Comparison of ENCODE assay signal across 28 cellular contexts in the genomic region with DNA sequence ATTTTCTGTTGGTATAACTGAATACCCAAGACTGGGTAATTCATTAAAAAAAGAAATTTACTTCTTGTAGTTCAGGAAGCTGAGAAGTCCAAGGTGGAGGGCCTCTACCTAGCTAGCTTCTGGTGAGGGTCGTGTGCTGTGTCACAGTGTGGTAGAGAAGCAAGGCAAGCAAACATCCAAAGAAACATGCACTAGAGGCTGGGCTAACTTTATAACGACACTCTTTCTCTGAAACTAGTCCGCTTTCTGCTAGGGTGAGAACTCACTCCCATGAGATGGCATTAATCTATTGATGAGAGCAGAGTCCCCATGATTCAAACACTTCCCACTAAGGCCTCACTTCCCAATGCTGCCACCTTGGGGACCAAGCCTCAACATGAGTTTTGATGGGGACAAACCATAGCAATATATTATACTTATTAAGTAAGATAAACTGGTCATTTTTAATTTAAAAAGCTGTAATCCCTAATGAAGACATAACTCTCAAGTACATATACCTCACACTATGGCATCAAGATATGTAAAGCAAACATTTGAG. TPM values are rescaled to one million over a fixed set of nuclear protein-coding genes. Genes with fewer than 3 reads are reported as not detected.
DNase-seq lines count a peak whose midpoint lies in the region; ATAC-seq, FAIRE-seq and TF ChIP-seq lines count a peak whose summit lies in the region.
"Had no signal": no experiment of that assay in that cellular context is flagged by ENCODE, and none has a peak within 500 bp of the region (broad histone marks: within the 10 kb centered on the region; RNA-seq: fewer than 3 reads in every experiment).

No MANE protein-coding gene starts in this region.

- CTCF ChIA-PET in HCT116 (lab: Charles Lee) (interaction anchor here (1.1 kb wide), 1 partner anchor 275 kb away, joined by 3 read pairs; no protein-coding TSS in a partner anchor), GM12878 (lab: Yijun Ruan, JAX) (interaction anchor here (0.7 to 1.5 kb wide), 6 partner anchors 9 to 275 kb away, joined by 3 to 4 read pairs (median 3); no protein-coding TSS in a partner anchor)

- no peak for FAIRE-seq in GM12878 (lab: Jason Lieb, UNC)
- FAIRE-seq: GM12892 had no signal

- H2AFZ ChIP-seq in HCT116 (ENCODE audit: low read depth, low read length, poor library complexity, severe bottlenecking) (no peak overlapping the region), GM12878 (ENCODE audit: control insufficient read depth, low read depth, low read length) (no peak overlapping the region)
- H2AFZ ChIP-seq: hepatocyte had no signal

- no peaks in the 10 kb centered on the region for H3K9me2 ChIP-seq in HCT116 (ENCODE audit: insufficient read depth)

- H3K4me3 ChIP-seq in HCT116 (replicated peaks in 1 of 2; ENCODE audit: low read depth in 1 of 2, low read length in 2 of 2) (no peak overlapping the region), GM12878 (no peak overlapping the region), tibial nerve (no peak overlapping the region)
- H3K4me3 ChIP-seq: hepatocyte, smooth muscle cell, upper lobe of left lung had no signal

- RAD21 ChIA-PET in HCT116 (lab: Charles Lee; ENCODE audit: low non-redundant PET in 1 of 2, low total read pairs in 2 of 2, uncharacterized antibody in 2 of 2, unreplicated experiment in 2 of 2): no interaction called here
- RAD21 ChIA-PET in GM12878 (lab: Charles Lee; ENCODE audit: unreplicated experiment): interaction anchor here (1.0 to 1.3 kb wide), 2 partner anchors 215 to 268 kb away, joined by 4 to 6 read pairs; no protein-coding TSS in a partner anchor

- SMC1A ChIA-PET in GM12878 (lab: Charles Lee; ENCODE audit: uncharacterized antibody, unreplicated experiment): interaction anchor here (0.9 to 1.3 kb wide), 3 partner anchors 154 to 275 kb away, joined by 3 to 5 read pairs (median 3); no protein-coding TSS in a partner anchor

- TF ChIP-seq EP300 in GM12878 (IDR thresholded peaks at IDR 0.05; ENCODE audit: borderline replicate concordance in 1 of 2, control insufficient read depth in 1 of 2, low read depth in 2 of 2, low read length in 2 of 2): no peak
- TF ChIP-seq EP300 in tibial nerve (IDR thresholded peaks at IDR 0.05): no peak

- H3K9ac ChIP-seq in HCT116 (ENCODE audit: low read length) (no peak overlapping the region), GM12878 (ENCODE audit: control insufficient read depth, insufficient read depth, low read length) (no peak overlapping the region)

- H3K9me3 ChIP-seq in HCT116 (ENCODE audit: control insufficient read depth in 1 of 2, insufficient read depth in 1 of 2, low read depth in 1 of 2, low read length in 2 of 2): no peaks in the 10 kb centered on the region
- H3K9me3 ChIP-seq in GM12878 (replicated peaks; ENCODE audit: control insufficient read depth, insufficient read depth, low read length): no peaks in the 10 kb centered on the region
- H3K9me3 ChIP-seq in tibial nerve: no peaks in the 10 kb centered on the region
- H3K9me3 ChIP-seq: upper lobe of left lung had no signal

- H3K27ac ChIP-seq in HCT116 (ENCODE audit: low read depth, low read length) (no peak overlapping the region), GM12878 (ENCODE audit: control insufficient read depth, insufficient read depth) (no peak overlapping the region), tibial nerve (no peak overlapping the region)
- H3K27ac ChIP-seq: foreskin keratinocyte, hepatocyte, upper lobe of left lung had no signal

- no peaks in the 10 kb centered on the region for H3K27me3 ChIP-seq in HCT116 (ENCODE audit: insufficient read depth, low read length)
- H3K27me3 ChIP-seq in GM12878 (replicated peaks in 1 of 2; ENCODE audit: control insufficient read depth in 2 of 2, insufficient read depth in 2 of 2, low read length in 1 of 2): no peaks in the 10 kb centered on the region
- H3K27me3 ChIP-seq in tibial nerve: no peaks in the 10 kb centered on the region
- H3K27me3 ChIP-seq: foreskin keratinocyte, hepatocyte, upper lobe of left lung had no signal

- ATAC-seq in HCT116 (peak; percentile 54; the same call in 1 of the 2 replicates), GM12878 (peak; percentile 38; the same call in 2 of the 3 replicates), left lobe of liver (peak; percentile 44), GM19023 (IDR thresholded peaks at IDR 0.05; ENCODE audit: unreplicated experiment) (no peak), GM19351 (IDR thresholded peaks at IDR 0.05; ENCODE audit: unreplicated experiment) (no peak)
- ATAC-seq: activated CD4-positive, CD25-positive, alpha-beta regulatory T cell treated with anti-CD3 and anti-CD28 coated beads, Interleukin-2, amount 50 U/mL, for 24 hours; activated naive CD8-positive, alpha-beta T cell treated with anti-CD3 and anti-CD28 coated beads, Interleukin-2, amount 50 U/mL, for 24 hours; foreskin keratinocyte; naive thymus-derived CD8-positive, alpha-beta T cell had no signal

- in situ Hi-C loops in GM12878 (cut with MboI): no loop called here

- H4K20me1 ChIP-seq in HCT116 (ENCODE audit: insufficient read depth) (no peaks in the 10 kb centered on the region), GM12878 (ENCODE audit: control insufficient read depth, insufficient read depth) (no peaks in the 10 kb centered on the region)

- TF ChIP-seq POLR2A in HCT116 (IDR thresholded peaks at IDR 0.05; ENCODE audit: borderline replicate concordance, extremely low read depth, insufficient read depth, insufficient read length): no peak
- no peak for TF ChIP-seq POLR2A in GM12878 (IDR thresholded peaks at IDR 0.05; ENCODE audit: low read depth, low read length)
- no peak for TF ChIP-seq POLR2A in tibial nerve (IDR thresholded peaks at IDR 0.05)

- 0 out of 6 replicates have a peak, but pooled peaks have one; percentile 2 to 7 (median 7) for TF ChIP-seq CTCF in HCT116 (IDR thresholded peaks at IDR 0.05 in 2 of 3, conservative IDR thresholded peaks at IDR 0.05 in 1 of 3; ENCODE audit: borderline replicate concordance in 1 of 3, insufficient read depth in 1 of 3, low read depth in 2 of 3, low read length in 2 of 3)
- 0 out of 6 replicates have a peak, but pooled peaks of 1 of the 3 experiments have one; percentile 8 for TF ChIP-seq CTCF in GM12878 (IDR thresholded peaks at IDR 0.05 in 2 of 3, conservative IDR thresholded peaks at IDR 0.05 in 1 of 3; ENCODE audit: control insufficient read depth in 2 of 3, extremely low read depth in 1 of 3, insufficient read depth in 1 of 3, low read depth in 3 of 3, low read length in 3 of 3)
- TF ChIP-seq CTCF in tibial nerve (IDR thresholded peaks at IDR 0.05): no peak

- intact Hi-C loops in HCT116 (cut with micrococcal nuclease) (no loop called here), GM12878 (cut with micrococcal nuclease; ENCODE audit: unreplicated experiment) (no loop called here)

- H3K4me2 ChIP-seq in HCT116 (ENCODE audit: low read length): no peak overlapping the region
- H3K4me2 ChIP-seq in GM12878 (ENCODE audit: control insufficient read depth, insufficient read depth): no peak overlapping the region
- H3K4me2 ChIP-seq: hepatocyte, smooth muscle cell had no signal

- no peaks in the 10 kb centered on the region for H3K79me2 ChIP-seq in HCT116 (ENCODE audit: insufficient read depth, low read length)
- no peaks in the 10 kb centered on the region for H3K79me2 ChIP-seq in GM12878 (ENCODE audit: control insufficient read depth, insufficient read depth, low read length)
- H3K79me2 ChIP-seq: hepatocyte had no signal

- no TSS peak for BruUV-seq in HCT116 (replicated peaks; lab: Mats Ljungman, UMichigan)
- no TSS peak for BruUV-seq in GM12878 (replicated peaks; lab: Mats Ljungman, UMichigan)

- TF ChIP-seq RAD21 in HCT116 (IDR thresholded peaks at IDR 0.05; ENCODE audit: low read depth) (peak; percentile 33), GM12878 (IDR thresholded peaks at IDR 0.05; ENCODE audit: insufficient read depth, low read depth, low read length) (peak; percentile 40)

- DNase-seq in D341Med (ENCODE audit: low spot score): peak; percentile 43
- DNase-seq in HCT116 (ENCODE audit: low read depth, low spot score): no peak
- no peak for DNase-seq in GM12878 (ENCODE audit: low read depth, low spot score)
- no peak for DNase-seq in left lobe of liver (ENCODE audit: low spot score)
- no peak for DNase-seq in activated CD4-positive, alpha-beta T cell treated with anti-CD3 and anti-CD28 coated beads, Interleukin-2, amount 50 U/mL, for 4 hours
- no peak for DNase-seq in tibial nerve (ENCODE audit: low spot score in 2 of 2)
- DNase-seq: activated gamma-delta T cell; activated naive CD8-positive, alpha-beta T cell treated with anti-CD3 and anti-CD28 coated beads, Interleukin-2, amount 50 U/mL, for 24 hours; activated T-cell treated with anti-CD3 and anti-CD28 coated beads, Interleukin-2, amount 50 U/mL, for 1 hour; DND-41; erythroblast; foreskin keratinocyte; immature natural killer cell; IMR-90; naive thymus-derived CD8-positive, alpha-beta T cell; NCI-H146; retina; Right ventricle myocardium superior; stimulated activated CD4-positive, alpha-beta T cell treated with anti-CD3 and anti-CD28 coated beads, Interleukin-2, amount 100 ng/mL, for 24 hours; upper lobe of left lung had no signal

- POLR2A ChIA-PET in HCT116 (lab: Charles Lee) (no interaction called here), GM12878 (lab: Charles Lee) (interaction anchor here (0.6 kb wide), 1 partner anchor 1395 kb away, joined by 3 read pairs; no protein-coding TSS in a partner anchor)

- H3K36me3 ChIP-seq in HCT116 (ENCODE audit: control insufficient read depth in 1 of 2, insufficient read depth in 2 of 2, low read length in 2 of 2) (no peaks in the 10 kb centered on the region), GM12878 (ENCODE audit: control insufficient read depth in 2 of 2, insufficient read depth in 2 of 2, low read length in 1 of 2) (no peaks in the 10 kb centered on the region), tibial nerve (no peaks in the 10 kb centered on the region)
- H3K36me3 ChIP-seq: upper lobe of left lung had no signal

- H3K4me1 ChIP-seq in HCT116 (ENCODE audit: control insufficient read depth in 1 of 2, insufficient read depth in 2 of 2, low read length in 2 of 2) (no peaks in the 10 kb centered on the region), GM12878 (ENCODE audit: control insufficient read depth, insufficient read depth, low read length) (no peaks in the 10 kb centered on the region), tibial nerve (no peaks in the 10 kb centered on the region)
- H3K4me1 ChIP-seq: foreskin keratinocyte, upper lobe of left lung had no signal

- WGBS in GM12878 (ENCODE audit: insufficient coverage, insufficient replicate concordance, low lambda C conversion rate, missing lambda C conversion rate): 20% methylated on average over 3 of the region's 3 CpGs
- 89 to 94% methylated on average over 3 of the region's 3 CpGs for WGBS in tibial nerve, 2 donors

RNA-seq across cellular contexts. Expression of a gene that starts 50.8 kb away (rescaled TPM):
- total RNA-seq in HCT116 (2021; ENCODE audit: unreplicated experiment) (not detected), GM12878 (2014; rRNA removed) (0.16 and 0.40 TPM in 2 replicates), GM12878 (2014; rRNA removed; fragmentation: Illumina TruSeq; extraction: Trizol) (0.05 TPM in 1 of 2 replicates, not detected in the other), GM12878 (2021) (0.11 and 0.26 TPM in 2 replicates), left lobe of liver (0.93 TPM), tibial nerve (under 1 TPM in 1 of 4 donors, not detected in 3; 0.20 TPM)
- polyA plus RNA-seq in HCT116 (2012): not detected in 2 replicates
- total RNA-seq in GM12878 (2013; cell fraction: nucleolus; rRNA removed): 5.0 and 5.6 TPM in 2 replicates
- polyA plus RNA-seq in GM12878 (2011; ENCODE audit: low read depth): 0.08 TPM
- polyA plus RNA-seq in GM12878 (2011; rRNA removed) (0.38 and 0.46 TPM in 2 replicates), GM12878 (2014; fragmentation: Illumina TruSeq; extraction: Trizol) (0.15 and 0.57 TPM in 2 replicates), GM12878 (2014; fragmentation: Nextera tagmentation; extraction: Ambion mirVana) (under 1 TPM; 0.08 to 0.09 TPM), GM12878 (2014; rRNA removed) (0.03 and 0.06 TPM in 2 replicates), GM12878 (2016; fragmentation: Nextera tagmentation; extraction: Ambion mirVana) (under 1 TPM in 1 of 2 experiments, not detected in 1; 0.21 TPM)
- polyA plus RNA-seq in GM12878 (2011; cell fraction: cytosol; rRNA removed): 0.18 and 0.30 TPM in 2 replicates
- 0.10 and 0.16 TPM in 2 replicates for polyA plus RNA-seq in GM12878 (2011; cell fraction: nucleus; rRNA removed)
- polyA plus RNA-seq in GM12878 (2012): 0.04 and 0.18 TPM in 2 replicates
- 0.10 and 0.44 TPM in 2 replicates for polyA minus RNA-seq in GM12878 (2011; rRNA and poly(A)+ RNA removed)
- polyA minus RNA-seq in GM12878 (2011; cell fraction: cytosol; rRNA and poly(A)+ RNA removed): 1.5 TPM in 1 of 2 replicates, not detected in the other
- polyA minus RNA-seq in GM12878 (2011; cell fraction: nucleus; rRNA and poly(A)+ RNA removed): 0.12 and 0.29 TPM in 2 replicates
- total RNA-seq: foreskin keratinocyte; IMR-90; naive thymus-derived CD8-positive, alpha-beta T cell; OCI-LY7; osteoblast; Right ventricle myocardium superior had no signal
- polyA plus RNA-seq: immature natural killer cell; IMR-90; naive thymus-derived CD8-positive, alpha-beta T cell had no signal

Comparison
In these comparisons a context has a peak if more than half of its experiments do, and no peak if none do; other contexts are left out.
1. ATAC-seq: peak in HCT116 (single experiment), GM12878 (single experiment) and left lobe of liver (single experiment); none in GM19023 (single experiment) and GM19351 (single experiment).
2. CTCF ChIP-seq: peak in HCT116 (3 of 3); none in tibial nerve (0 of 5).